Comparison of ENCODE assay signal across 1 cellular context in genomic region chr11:126392638-126393023, GRCh38.
TF ChIP-seq lines count a peak whose summit lies in the region.

No MANE protein-coding gene starts in this region.

TF ChIP-seq in SK-N-SH, 30 proteins besides CTCF, POLR2A, EP300 and RAD21 (continued from another document):
- TF ChIP-seq REST (IDR thresholded peaks at IDR 0.05; ENCODE audit: low read depth, low read length) (no peak), USF1 (IDR thresholded peaks at IDR 0.05; ENCODE audit: borderline replicate concordance, low read depth) (no peak), RCOR1 (IDR thresholded peaks at IDR 0.05; ENCODE audit: low read length) (no peak), TCF12 (IDR thresholded peaks at IDR 0.05) (no peak), RXRA (IDR thresholded peaks at IDR 0.05; ENCODE audit: borderline replicate concordance, low read depth) (no peak), PBX3 (IDR thresholded peaks at IDR 0.05) (no peak), MAX (IDR thresholded peaks at IDR 0.05; ENCODE audit: low read depth) (no peak), RFX5 (IDR thresholded peaks at IDR 0.05; ENCODE audit: low read length) (no peak), NRF1 (IDR thresholded peaks at IDR 0.05; ENCODE audit: low read depth, low read length) (no peak)
